Comparison of ENCODE assay signal across 22 cellular contexts in the genomic region with DNA sequence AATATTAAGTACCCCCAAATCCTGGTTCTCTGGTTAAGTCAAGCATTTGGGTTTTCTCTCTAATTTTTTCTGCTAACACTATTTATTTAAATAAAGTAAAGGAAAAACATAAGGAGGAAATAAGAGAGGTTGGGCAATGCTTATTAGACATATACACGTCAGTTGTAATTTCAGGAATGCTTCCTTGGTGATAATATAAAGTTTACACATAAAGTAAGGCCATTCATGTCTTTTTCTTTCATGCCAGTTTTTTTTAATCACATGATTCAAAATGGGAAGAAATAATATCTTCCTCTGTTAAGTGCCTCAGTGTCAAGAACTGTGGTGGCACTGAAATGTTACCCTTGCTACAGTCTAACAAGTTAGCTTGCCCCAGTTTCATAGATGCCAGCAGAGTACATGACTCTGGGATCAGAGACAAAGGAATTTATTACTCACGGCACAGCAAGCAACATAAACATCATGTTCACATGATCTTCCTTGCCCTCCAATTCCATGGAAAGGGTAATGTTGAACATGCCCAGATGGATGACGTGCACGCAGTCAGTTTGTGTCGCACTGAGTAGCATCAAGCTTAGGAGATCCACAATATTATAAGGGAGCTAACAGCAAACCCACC.
"Had no signal": no experiment of that assay in that cellular context is flagged by ENCODE, and none has a peak within 500 bp of the region (broad histone marks: within the 10 kb centered on the region; RNA-seq: fewer than 3 reads in every experiment).

No MANE protein-coding gene starts in this region.

- H3K9ac ChIP-seq: parathyroid adenoma had no signal

- DNase-seq: activated CD4-positive, alpha-beta T cell treated with anti-CD3 and anti-CD28 coated beads, Interleukin-2, amount 50 U/mL, for 4 hours; activated CD8-positive, alpha-beta memory T cell treated with anti-CD3 and anti-CD28 coated beads for 24 hours; activated CD8-positive, alpha-beta memory T cell treated with anti-CD3 and anti-CD28 coated beads, Interleukin-2, amount 50 U/mL, for 4 hours; activated T-cell treated with anti-CD3 and anti-CD28 coated beads, Interleukin-2, amount 50 U/mL, for 24 hours; adrenal gland; effector memory CD4-positive, alpha-beta T cell; glutamatergic neuron; immature natural killer cell; left cardiac atrium; right cardiac atrium; stimulated activated CD4-positive, alpha-beta T cell treated with anti-CD3 and anti-CD28 coated beads, Interleukin-12 subunit alpha, Interleukin-12 subunit beta, amount 100 ng/mL, for 4 hours; substantia nigra; T-helper 9 cell; thyroid gland; upper lobe of right lung had no signal

- H2AFZ ChIP-seq: hepatocyte, parathyroid adenoma had no signal

- H3K79me2 ChIP-seq: hepatocyte, parathyroid adenoma had no signal

- H3K9me3 ChIP-seq: adrenal gland, neutrophil, thyroid gland, upper lobe of right lung had no signal

- H3K36me3 ChIP-seq: adrenal gland, breast epithelium, neutrophil, thyroid gland, upper lobe of right lung had no signal

- H3K27ac ChIP-seq: adrenal gland, breast epithelium, hepatocyte, neutrophil, parathyroid adenoma, thyroid gland, upper lobe of right lung had no signal

- H3K27me3 ChIP-seq: adrenal gland, breast epithelium, hepatocyte, neutrophil, thyroid gland, upper lobe of right lung had no signal

- H3K4me2 ChIP-seq: hepatocyte had no signal

- ATAC-seq: activated naive CD4-positive, alpha-beta T cell treated with anti-CD3 and anti-CD28 coated beads, Interleukin-2, amount 50 U/mL, for 72 hours; activated T-helper 17 cell treated with anti-CD3 and anti-CD28 coated beads, Interleukin-2, amount 50 U/mL, for 72 hours; left cardiac atrium; natural killer cell treated with Interleukin-12 subunit alpha and Interleukin-12 subunit beta and Interleukin-15 and Interleukin-18, amount 100 ng/mL, for 72 hours; right cardiac atrium; upper lobe of right lung had no signal

- H3K4me3 ChIP-seq: adrenal gland, breast epithelium, hepatocyte, thyroid gland, upper lobe of right lung had no signal

- H3K4me1 ChIP-seq: adrenal gland, breast epithelium, parathyroid adenoma, thyroid gland, upper lobe of right lung had no signal
